9 cellular contexts compared by ENCODE assay signal in the genomic region with DNA sequence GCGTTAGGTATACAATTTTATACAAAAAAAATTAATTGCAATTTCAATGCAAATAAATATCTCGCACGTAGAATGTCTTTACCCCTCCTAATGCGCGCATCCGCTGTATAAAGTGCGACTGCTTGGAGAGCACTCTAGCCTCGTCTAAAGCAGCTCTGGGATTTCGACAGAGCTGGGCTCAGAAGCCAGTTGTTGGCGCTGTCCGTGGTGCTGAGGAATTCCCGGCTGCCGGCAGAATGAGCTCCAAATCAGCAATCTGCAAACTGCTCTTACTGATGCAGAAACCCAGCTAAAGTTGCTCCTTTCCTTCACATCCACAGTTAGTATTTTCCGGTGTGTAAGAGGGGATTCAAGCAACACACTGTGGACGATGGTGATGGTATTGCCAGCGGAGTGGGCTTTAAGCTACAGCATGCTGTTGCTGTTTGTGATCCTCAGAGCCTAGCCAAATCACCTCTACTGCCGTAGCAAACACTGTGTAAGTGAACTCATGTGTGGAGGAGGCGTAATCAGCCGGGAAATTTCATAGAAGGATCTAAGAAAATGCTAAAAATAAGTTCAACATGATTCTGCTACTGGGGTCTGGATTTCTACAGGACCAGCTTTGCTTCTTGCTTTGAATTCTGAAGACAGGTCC. TPM values are rescaled to one million over a fixed set of nuclear protein-coding genes. Genes with fewer than 3 reads are reported as not detected.
DNase-seq lines count a peak whose midpoint lies in the region; ATAC-seq and TF ChIP-seq lines count a peak whose summit lies in the region.
"Had no signal": no experiment of that assay in that cellular context is flagged by ENCODE, and none has a peak within 500 bp of the region (broad histone marks: within the 10 kb centered on the region; RNA-seq: fewer than 3 reads in every experiment).

Gene VWC2L (plus strand): TSS at position 137 of the 637 bp plus-strand sequence. CDS start 3,140 bp downstream, outside the sequence.

- 19 to 31% methylated on average over 6 to 19 of the region's 19 CpGs for WGBS in transverse colon (ENCODE audit: low coverage in 1 of 2), 2 donors

- in situ Hi-C loops in transverse colon (cut with MboI; ENCODE audit: low pct_ligation_motif_present in 1 of 4, low pct_unique_long_range_greater_than_20kb in 1 of 4, low sequenced_read_pairs in 3 of 4) = no loop called here

- H3K27me3 ChIP-seq in dorsolateral prefrontal cortex (no peaks in the 10 kb centered on the region), lower lobe of right lung (ENCODE audit: low read depth) (no peaks in the 10 kb centered on the region), transverse colon (no peaks in the 10 kb centered on the region)

- H3K4me3 ChIP-seq in SK-N-MC (peak within 1 kb of the TSS; percentile 28; the same call in 1 of the 2 replicates), dorsolateral prefrontal cortex (peak within 1 kb of the TSS in 58 of 59 donors; percentile 14 to 68 (median 48)), lower lobe of right lung (no peak within 1 kb of the TSS), transverse colon (no peak within 1 kb of the TSS)

- H3K27ac ChIP-seq in SK-N-MC (no peak within 1 kb of the TSS), dorsolateral prefrontal cortex (peak within 1 kb of the TSS in 45 of 59 donors; percentile 1 to 76 (median 46)), lower lobe of right lung (no peak within 1 kb of the TSS), transverse colon (no peak within 1 kb of the TSS)

- H3K9me3 ChIP-seq in SK-N-MC (ENCODE audit: low read depth, low read length) = no peaks in the 10 kb centered on the region
- no peaks in the 10 kb centered on the region for H3K9me3 ChIP-seq in lower lobe of right lung
- no peaks in the 10 kb centered on the region for H3K9me3 ChIP-seq in transverse colon

- no peaks in the 10 kb centered on the region for H3K4me1 Mint-ChIP-seq in immature natural killer cell

- H3K27ac Mint-ChIP-seq in immature natural killer cell = no peak within 1 kb of the TSS

- TF ChIP-seq CTCF in dorsolateral prefrontal cortex (IDR thresholded peaks at IDR 0.05 in 54 of 56, conservative IDR thresholded peaks at IDR 0.05 in 2 of 56; ENCODE audit: low read depth in 1 of 56, partially characterized antibody in 56 of 56) = peak in 27 of 56 donors; percentile 2 to 51 (median 20)
- no peak for TF ChIP-seq CTCF in lower lobe of right lung (IDR thresholded peaks at IDR 0.05)
- TF ChIP-seq CTCF in transverse colon (IDR thresholded peaks at IDR 0.05) = no peak

- DNase-seq in AG08395 (ENCODE audit: low spot score) = peak; percentile 70
- peak; percentile 68 for DNase-seq in M059J (ENCODE audit: low read depth)
- peak; percentile 55 for DNase-seq in SK-N-MC (ENCODE audit: low read depth, low spot score)
- peak; percentile 34 to 88 (median 84) for DNase-seq in dorsolateral prefrontal cortex
- DNase-seq in lower lobe of right lung = peak; percentile 70
- DNase-seq in transverse colon = peak; percentile 20
- DNase-seq in immature natural killer cell = no peak

- H3K27me3 Mint-ChIP-seq in immature natural killer cell (ENCODE audit: low read depth in 3 of 3) = no peaks in the 10 kb centered on the region

- intact Hi-C loops in dorsolateral prefrontal cortex (cut with DNase I) = loop anchor here (2.0 to 5.0 kb wide), 4 partner anchors 100 to 604 kb away; no protein-coding TSS in a partner anchor
- intact Hi-C loops in lower lobe of right lung (cut with DNase I) = no loop called here
- intact Hi-C loops in transverse colon (cut with DNase I; ENCODE audit: low total_unique reads) = no loop called here

- no peaks in the 10 kb centered on the region for H3K36me3 Mint-ChIP-seq in immature natural killer cell

- TF ChIP-seq EP300 in transverse colon (IDR thresholded peaks at IDR 0.05; ENCODE audit: low read depth) = no peak

- no peak for TF ChIP-seq POLR2A in transverse colon (IDR thresholded peaks at IDR 0.05)

- H3K36me3 ChIP-seq in SK-N-MC (ENCODE audit: insufficient read depth, low read length) = no peaks in the 10 kb centered on the region
- H3K36me3 ChIP-seq in lower lobe of right lung = no peaks in the 10 kb centered on the region
- no peaks in the 10 kb centered on the region for H3K36me3 ChIP-seq in transverse colon

- H3K4me1 ChIP-seq in lower lobe of right lung (no peaks in the 10 kb centered on the region), transverse colon (no peaks in the 10 kb centered on the region)

- ATAC-seq in GM18907 (IDR thresholded peaks at IDR 0.05; ENCODE audit: unreplicated experiment) = peak; percentile 46
- peak; percentile 76 to 77 for ATAC-seq in lower lobe of right lung

- H3K9me3 Mint-ChIP-seq in immature natural killer cell = peaks cover 0 to 12% (median 0%) of the 10 kb centered on the region in 6 donors

- H3K4me3 Mint-ChIP-seq in immature natural killer cell = no peak within 1 kb of the TSS

- H3K9ac ChIP-seq in SK-N-MC (ENCODE audit: insufficient read length) = no peak within 1 kb of the TSS

RNA-seq across cellular contexts. Expression of gene VWC2L, which starts in this region (rescaled TPM):
- 0.02 TPM in 1 of 2 replicates, not detected in the other for total RNA-seq in M059J (2014; rRNA removed; shearing (Covaris generic))
- total RNA-seq in dorsolateral prefrontal cortex (10 to 100 TPM in 13 of 120 experiments, 1 to 10 TPM in 107; 2.7 to 14.0 (median 7.4) TPM), lower lobe of right lung (not detected), transverse colon (under 1 TPM in 1 of 4 donors, not detected in 3; 0.32 TPM)
- polyA plus RNA-seq in immature natural killer cell = not detected
- total RNA-seq: urinary bladder had no signal
- polyA plus RNA-seq: urinary bladder had no signal

Comparison
In these comparisons a context has a peak if more than half of its experiments do, and no peak if none do; other contexts are left out.
1. Peak in DNase-seq in M059J; RNA of the gene not detected or under 1 TPM.
2. Peak in DNase-seq and ATAC-seq in lower lobe of right lung; RNA of the gene not detected or under 1 TPM.
3. Peak in DNase-seq in transverse colon; RNA of the gene not detected or under 1 TPM.
4. DNase-seq: peak in AG08395 (single experiment), SK-N-MC (single experiment) and dorsolateral prefrontal cortex (10 of 10); none in immature natural killer cell (0 of 3).
5. H3K27ac ChIP-seq: peak in dorsolateral prefrontal cortex (45 of 59); none in SK-N-MC (single experiment), lower lobe of right lung (single experiment) and transverse colon (0 of 4).
6. H3K4me3 ChIP-seq: peak in SK-N-MC (single experiment) and dorsolateral prefrontal cortex (58 of 59); none in lower lobe of right lung (single experiment) and transverse colon (0 of 4).
7. intact Hi-C loops: an anchor here in dorsolateral prefrontal cortex (2.0 to 5.0 kb wide); none called in lower lobe of right lung and transverse colon.